Comparison of ENCODE assay signal across 23 cellular contexts in the genomic region with DNA sequence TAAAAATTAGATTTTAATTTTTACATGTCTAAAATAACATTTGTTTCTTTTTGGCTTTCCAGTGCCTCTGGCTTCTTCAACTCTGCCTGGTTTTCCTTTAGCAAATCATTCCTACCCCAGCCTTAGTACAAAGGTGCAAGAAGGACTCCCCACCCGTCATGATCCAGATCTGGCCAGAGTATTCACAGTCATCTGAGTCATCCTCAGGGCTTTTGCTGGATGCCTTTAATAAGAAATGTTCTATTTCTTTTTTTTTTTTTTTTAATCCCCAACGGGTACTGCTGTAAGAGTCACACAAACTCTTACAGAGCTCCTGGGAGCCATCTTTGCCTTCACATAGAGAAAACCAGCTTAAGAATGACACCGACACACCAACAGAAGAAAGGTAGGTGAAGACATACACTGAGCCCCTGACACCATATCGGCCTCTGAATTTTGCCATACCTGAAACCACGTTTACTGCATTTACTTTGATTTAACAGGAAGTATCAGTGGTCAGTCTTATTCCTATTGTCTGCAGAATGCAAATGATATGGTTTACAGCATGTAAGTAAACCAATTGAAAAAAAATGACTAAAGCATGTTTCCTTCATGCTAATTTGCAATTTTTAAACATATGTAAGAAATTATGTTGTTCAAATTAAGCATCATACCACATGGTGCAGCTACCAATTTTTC.
DNase-seq lines count a peak whose midpoint lies in the region; ATAC-seq and TF ChIP-seq lines count a peak whose summit lies in the region.
"Had no signal": no experiment of that assay in that cellular context is flagged by ENCODE, and none has a peak within 500 bp of the region (broad histone marks: within the 10 kb centered on the region; RNA-seq: fewer than 3 reads in every experiment).

No MANE protein-coding gene starts in this region.

- no peaks in the 10 kb centered on the region for H3K79me2 ChIP-seq in SK-N-SH (ENCODE audit: insufficient read depth)

- TF ChIP-seq CTCF in MCF 10A (IDR thresholded peaks at IDR 0.05; ENCODE audit: unreplicated experiment) = no peak
- TF ChIP-seq CTCF in breast epithelium (IDR thresholded peaks at IDR 0.05) = no peak
- TF ChIP-seq CTCF in SK-N-SH (IDR thresholded peaks at IDR 0.05) = no peak
- TF ChIP-seq CTCF in fibroblast of the aortic adventitia (IDR thresholded peaks at IDR 0.05; ENCODE audit: insufficient read depth, low read length) = no peak
- no peak for TF ChIP-seq CTCF in colonic mucosa (IDR thresholded peaks at IDR 0.05)

- H3K27ac Mint-ChIP-seq in MCF 10A (ENCODE audit: low read depth, unreplicated experiment) = no peak overlapping the region
- H3K27ac Mint-ChIP-seq: CD14-positive monocyte, naive B cell, T-cell had no signal

- no peak overlapping the region for H3K9ac ChIP-seq in SK-N-SH
- H3K9ac ChIP-seq in colonic mucosa (ENCODE audit: low read depth in 2 of 2, low read length in 2 of 2) = no peak overlapping the region

- H4K20me1 ChIP-seq in SK-N-SH (ENCODE audit: insufficient read depth) = no peaks in the 10 kb centered on the region

- DNase-seq in MCF 10A (ENCODE audit: unreplicated experiment) = peak; percentile 49
- no peak for DNase-seq in breast epithelium (ENCODE audit: low spot score in 2 of 2)
- no peak for DNase-seq in SK-N-SH
- DNase-seq in fibroblast of the aortic adventitia (ENCODE audit: low read depth) = peak; percentile 27
- DNase-seq in NCI-H2196 treated with DMSO at 0.1 percent for 48 hours (lab: John Stamatoyannopoulos, UW; ENCODE audit: unreplicated experiment) = no peak
- DNase-seq in colonic mucosa = no peak
- DNase-seq in NCI-H1436 (lab: John Stamatoyannopoulos, UW) = no peak
- DNase-seq: activated CD4-positive, alpha-beta T cell treated with anti-CD3 and anti-CD28 coated beads, Interleukin-2, amount 50 U/mL, for 4 hours; activated naive CD4-positive, alpha-beta T cell treated with Interleukin-2 at 50 U/mL for 16 hours; body of pancreas; dermis blood vessel endothelial cell; naive B cell; NCI-H1930; NK-92 treated with Interleukin-12 subunit alpha and Interleukin-12 subunit beta, amount 100 ng/mL, for 24 hours; pancreas; stimulated activated CD4-positive, alpha-beta T cell treated with anti-CD3 and anti-CD28 coated beads, Interleukin-4, amount 100 ng/mL, for 24 hours; T-cell had no signal

- H3K27me3 ChIP-seq in breast epithelium = no peaks in the 10 kb centered on the region
- no peaks in the 10 kb centered on the region for H3K27me3 ChIP-seq in SK-N-SH (ENCODE audit: insufficient read depth)
- no peaks in the 10 kb centered on the region for H3K27me3 ChIP-seq in colonic mucosa
- H3K27me3 ChIP-seq: body of pancreas, pancreas, suprapubic skin had no signal

- ATAC-seq in GM18520 (IDR thresholded peaks at IDR 0.05; ENCODE audit: unreplicated experiment) = no peak
- ATAC-seq: body of pancreas, pancreas, T-cell had no signal

- BruUV-seq in MCF 10A (replicated peaks; lab: Mats Ljungman, UMichigan) = no TSS peak

- H3K4me1 ChIP-seq in breast epithelium = no peaks in the 10 kb centered on the region
- no peaks in the 10 kb centered on the region for H3K4me1 ChIP-seq in SK-N-SH (ENCODE audit: control insufficient read depth in 1 of 2, insufficient read depth in 2 of 2, low read depth in 1 of 2, low read length in 1 of 2)
- no peaks in the 10 kb centered on the region for H3K4me1 ChIP-seq in colonic mucosa
- H3K4me1 ChIP-seq: body of pancreas, pancreas, suprapubic skin had no signal

- 73% methylated on average over 5 of the region's 5 CpGs for WGBS in SK-N-SH (ENCODE audit: low lambda C conversion rate)

- H3K4me2 ChIP-seq in SK-N-SH = no peak overlapping the region

- TF ChIP-seq RAD21 in SK-N-SH (IDR thresholded peaks at IDR 0.05; ENCODE audit: low read length) = no peak

- H3K36me3 ChIP-seq in breast epithelium (no peaks in the 10 kb centered on the region), SK-N-SH (replicated peaks in 1 of 2; ENCODE audit: control insufficient read depth in 1 of 2, insufficient read depth in 2 of 2, low read length in 1 of 2) (no peaks in the 10 kb centered on the region), colonic mucosa (no peaks in the 10 kb centered on the region)
- H3K36me3 ChIP-seq: pancreas, suprapubic skin had no signal

- H3F3A ChIP-seq in SK-N-SH (replicated peaks; ENCODE audit: insufficient read depth) = no peaks in the 10 kb centered on the region

- CTCF ChIA-PET in MCF 10A (lab: Yijun Ruan, JAX) (interaction anchor here (0.6 to 1.1 kb wide), 5 partner anchors 17 to 1577 kb away, joined by 3 to 6 read pairs (median 4); no protein-coding TSS in a partner anchor), SK-N-SH (lab: Yijun Ruan, JAX) (no interaction called here)

- H3K4me3 ChIP-seq in breast epithelium = no peak overlapping the region
- no peak overlapping the region for H3K4me3 ChIP-seq in SK-N-SH (ENCODE audit: low read depth in 2 of 2, low read length in 1 of 2)
- H3K4me3 ChIP-seq in fibroblast of the aortic adventitia (ENCODE audit: low read depth, low read length) = no peak overlapping the region
- no peak overlapping the region for H3K4me3 ChIP-seq in colonic mucosa
- H3K4me3 ChIP-seq: body of pancreas, lung, pancreas, suprapubic skin had no signal

- H3K4me1 Mint-ChIP-seq in MCF 10A (ENCODE audit: insufficient read depth, unreplicated experiment) = peaks cover 4% of the 10 kb centered on the region
- H3K4me1 Mint-ChIP-seq: CD14-positive monocyte, naive B cell, T-cell had no signal

- H3K9me3 ChIP-seq in breast epithelium (no peaks in the 10 kb centered on the region), SK-N-SH (no peaks in the 10 kb centered on the region), colonic mucosa (no peaks in the 10 kb centered on the region)
- H3K9me3 ChIP-seq: body of pancreas, pancreas, suprapubic skin had no signal

- intact Hi-C loops in MCF 10A (cut with micrococcal nuclease) (no loop called here), breast epithelium (cut with DNase I; ENCODE audit: low total_unique reads) (no loop called here), colonic mucosa (cut with DNase I) (no loop called here)

- POLR2A ChIA-PET in MCF 10A (lab: Yijun Ruan, JAX) (no interaction called here), SK-N-SH (lab: Yijun Ruan, JAX) (no interaction called here)

- no peaks in the 10 kb centered on the region for H3K9me3 Mint-ChIP-seq in MCF 10A (ENCODE audit: unreplicated experiment)

- H3K36me3 Mint-ChIP-seq in MCF 10A (ENCODE audit: insufficient read depth, unreplicated experiment) = no peaks in the 10 kb centered on the region
- H3K36me3 Mint-ChIP-seq: CD14-positive monocyte, naive B cell, T-cell had no signal

- H3K27ac ChIP-seq in breast epithelium (no peak overlapping the region), SK-N-SH (ENCODE audit: low read depth in 2 of 2, low read length in 1 of 2) (no peak overlapping the region), colonic mucosa (no peak overlapping the region)
- H3K27ac ChIP-seq: 22Rv1, body of pancreas, epithelial cell of prostate, pancreas, suprapubic skin had no signal

- no peak for TF ChIP-seq EP300 in SK-N-SH (IDR thresholded peaks at IDR 0.05; ENCODE audit: borderline replicate concordance in 1 of 2, low read depth in 1 of 2, low read length in 1 of 2)

- H2AFZ ChIP-seq in SK-N-SH (ENCODE audit: low read depth) = no peak overlapping the region

- no peaks in the 10 kb centered on the region for H3K27me3 Mint-ChIP-seq in MCF 10A (ENCODE audit: insufficient read depth, unreplicated experiment)

- H3K9me2 ChIP-seq in SK-N-SH = no peaks in the 10 kb centered on the region

- TF ChIP-seq POLR2A in breast epithelium (IDR thresholded peaks at IDR 0.05) = no peak

- no peak overlapping the region for H3K4me3 Mint-ChIP-seq in MCF 10A (ENCODE audit: unreplicated experiment)
- H3K4me3 Mint-ChIP-seq: CD14-positive monocyte, naive B cell, T-cell had no signal

TF ChIP-seq in SK-N-SH, 30 proteins besides CTCF, POLR2A, EP300 and RAD21:
- TF ChIP-seq TCF12 (IDR thresholded peaks at IDR 0.05) (peak; percentile 23; the same call in 1 of the 2 replicates), FOSL2 (IDR thresholded peaks at IDR 0.05; ENCODE audit: borderline replicate concordance, low read depth) (peak; percentile 32; the same call in 1 of the 2 replicates), TAF1 (IDR thresholded peaks at IDR 0.05; ENCODE audit: borderline replicate concordance, low read depth, low read length) (no peak)

Comparison
In these comparisons a context has a peak if more than half of its experiments do, and no peak if none do; other contexts are left out.
1. DNase-seq: peak in MCF 10A (single experiment) and fibroblast of the aortic adventitia (single experiment); none in breast epithelium (0 of 2), SK-N-SH (single experiment), NCI-H2196 treated with DMSO at 0.1 percent for 48 hours (single experiment), colonic mucosa (single experiment) and NCI-H1436 (single experiment).